23 cellular contexts compared by ENCODE assay signal in the genomic region with DNA sequence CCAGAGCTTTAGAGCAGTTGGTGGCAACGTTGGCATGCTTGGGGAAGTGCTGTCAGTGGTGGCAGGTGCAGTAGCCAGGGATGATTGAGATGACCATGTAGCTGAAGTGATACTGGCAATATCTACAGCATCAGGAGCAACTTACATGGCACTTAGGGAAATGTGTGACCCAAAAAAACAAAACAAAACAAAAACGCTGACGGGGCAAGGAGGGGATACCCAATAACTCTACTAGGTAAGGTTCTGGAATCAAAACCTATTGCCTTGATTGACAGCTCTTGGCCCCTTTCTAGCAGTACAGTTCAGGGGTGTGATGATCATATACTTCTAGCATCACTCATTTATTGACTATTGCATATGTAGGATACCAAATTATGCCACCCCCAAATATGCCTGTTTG.
"Had no signal": no experiment of that assay in that cellular context is flagged by ENCODE, and none has a peak within 500 bp of the region (broad histone marks: within the 10 kb centered on the region; RNA-seq: fewer than 3 reads in every experiment).

No MANE protein-coding gene starts in this region.

- H3K9me3 ChIP-seq: lower lobe of right lung, psoas muscle, right lobe of liver, testis, tibial nerve had no signal

- H3K27ac ChIP-seq: heart left ventricle, left ventricle myocardium inferior, lower lobe of right lung, psoas muscle, right lobe of liver, testis, tibial nerve had no signal

- FAIRE-seq: endometrium, frontal cortex, kidney had no signal

- H3K36me3 ChIP-seq: heart left ventricle, left ventricle myocardium inferior, lower lobe of right lung, right lobe of liver, tibial nerve had no signal

- H3K27me3 ChIP-seq: heart left ventricle, right lobe of liver, testis, tibial nerve had no signal

- DNase-seq: effector memory CD4-positive, alpha-beta T cell; heart left ventricle; hypothalamus; kidney; left cardiac atrium; left ventricle myocardium inferior; lower lobe of right lung; naive B cell; occipital lobe; psoas muscle; retina; right lobe of liver; stimulated activated CD4-positive, alpha-beta T cell treated with anti-CD3 and anti-CD28 coated beads, Interleukin-2, amount 100 ng/mL, for 24 hours; stimulated activated CD4-positive, alpha-beta T cell treated with anti-CD3 and anti-CD28 coated beads, Interleukin-4, amount 100 ng/mL, for 4 hours; stimulated activated naive B cell treated with anti-CD40 and anti-IgM and Interleukin-4, amounts not matched to agents 10 μg/mL and 1 μg/mL and 100 μg/mL, for 72 hours; stimulated activated naive CD8-positive, alpha-beta T cell treated with anti-CD3 and anti-CD28 coated beads, Interleukin-15, amount 100 ng/mL, for 72 hours; testis had no signal

- H3K4me3 ChIP-seq: heart left ventricle, left ventricle myocardium inferior, lower lobe of right lung, psoas muscle, right lobe of liver, testis, tibial nerve had no signal

- H3K36me3 Mint-ChIP-seq: memory B cell; naive B cell; stimulated activated naive B cell treated with anti-CD40 and anti-IgM and Interleukin-4, amounts not matched to agents 10 μg/mL and 1 μg/mL and 100 μg/mL, for 72 hours had no signal

- H3K4me1 ChIP-seq: heart left ventricle, left ventricle myocardium inferior, lower lobe of right lung, psoas muscle, right lobe of liver, testis, tibial nerve had no signal

- ATAC-seq: esophagus mucosa; heart left ventricle; left cardiac atrium; lower lobe of right lung; psoas muscle; right lobe of liver; stimulated activated naive B cell treated with anti-CD40 and anti-IgM and Interleukin-4, amounts not matched to agents 10 μg/mL and 1 μg/mL and 100 μg/mL, for 72 hours; stimulated activated naive CD8-positive, alpha-beta T cell treated with anti-CD3 and anti-CD28 coated beads, Interleukin-15, amount 100 ng/mL, for 72 hours had no signal

- H3K9me3 Mint-ChIP-seq: memory B cell had no signal

- H3K27me3 Mint-ChIP-seq: memory B cell; naive B cell; stimulated activated naive B cell treated with anti-CD40 and anti-IgM and Interleukin-4, amounts not matched to agents 10 μg/mL and 1 μg/mL and 100 μg/mL, for 72 hours; stimulated activated naive CD8-positive, alpha-beta T cell treated with anti-CD3 and anti-CD28 coated beads, Interleukin-15, amount 100 ng/mL, for 72 hours had no signal

- H3K4me3 Mint-ChIP-seq: memory B cell; naive B cell; nephron; stimulated activated naive B cell treated with anti-CD40 and anti-IgM and Interleukin-4, amounts not matched to agents 10 μg/mL and 1 μg/mL and 100 μg/mL, for 72 hours; stimulated activated naive CD8-positive, alpha-beta T cell treated with anti-CD3 and anti-CD28 coated beads, Interleukin-15, amount 100 ng/mL, for 72 hours had no signal

- H3K4me1 Mint-ChIP-seq: memory B cell; naive B cell; nephron; stimulated activated naive B cell treated with anti-CD40 and anti-IgM and Interleukin-4, amounts not matched to agents 10 μg/mL and 1 μg/mL and 100 μg/mL, for 72 hours; stimulated activated naive CD8-positive, alpha-beta T cell treated with anti-CD3 and anti-CD28 coated beads, Interleukin-15, amount 100 ng/mL, for 72 hours had no signal

- H3K27ac Mint-ChIP-seq: memory B cell; naive B cell; nephron; stimulated activated naive B cell treated with anti-CD40 and anti-IgM and Interleukin-4, amounts not matched to agents 10 μg/mL and 1 μg/mL and 100 μg/mL, for 72 hours; stimulated activated naive CD8-positive, alpha-beta T cell treated with anti-CD3 and anti-CD28 coated beads, Interleukin-15, amount 100 ng/mL, for 72 hours had no signal
